Comparison of ENCODE assay signal across 12 cellular contexts in the genomic region with DNA sequence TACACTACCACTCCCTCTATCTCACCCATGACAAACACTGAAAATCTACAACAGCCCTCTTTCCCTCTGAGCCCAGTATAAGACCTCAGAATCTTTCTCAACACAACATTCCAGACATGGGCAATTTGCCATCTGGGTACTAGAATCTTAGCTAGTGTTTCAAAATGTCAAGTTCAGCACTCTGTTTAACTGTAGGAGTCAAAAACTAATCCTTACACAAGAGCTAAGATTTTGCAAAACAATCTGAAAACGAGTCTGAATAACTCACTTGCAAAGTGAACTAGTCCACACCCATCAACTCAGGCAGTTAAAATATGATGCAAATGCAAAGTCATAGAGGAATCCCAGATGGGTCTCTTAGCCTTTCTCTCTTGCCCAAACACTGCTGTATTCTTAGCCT.
A peak's percentile ranks its signal among the peaks of the same experiment; 100 is the strongest.
DNase-seq lines count a peak whose midpoint lies in the region; ATAC-seq and TF ChIP-seq lines count a peak whose summit lies in the region.
"Had no signal": no experiment of that assay in that cellular context is flagged by ENCODE, and none has a peak within 500 bp of the region (broad histone marks: within the 10 kb centered on the region; RNA-seq: fewer than 3 reads in every experiment).

No MANE protein-coding gene starts in this region.

- no peaks in the 10 kb centered on the region for H3K9me2 ChIP-seq in GM23338 (ENCODE audit: insufficient read depth)

- no peak overlapping the region for H3K27ac Mint-ChIP-seq in GM23338
- H3K27ac Mint-ChIP-seq in WTC11 = peak overlapping the region; percentile 17
- no peak overlapping the region for H3K27ac Mint-ChIP-seq in activated T-helper 2 cell treated with anti-CD3 and anti-CD28 coated beads, Interferon-gamma antibody, Interleukin-2, Interleukin-4, amounts not matched to agents 10 μg/mL and 5 μg/mL and 100 μg/mL, durations not matched to agents 14 hours and 24 hours and 36 hours
- H3K27ac Mint-ChIP-seq: activated CD8-positive, alpha-beta T cell treated with anti-CD3 and anti-CD28 coated beads for 36 hours; activated T-helper 1 cell treated with anti-CD3 and anti-CD28 coated beads, Interleukin-12 subunit alpha, Interleukin-12 subunit beta, Interleukin-2, Interleukin-4 antibody, amounts not matched to agents 30 ng/mL and 10 ng/mL and 1 ng/mL, durations not matched to agents 14 hours and 24 hours and 36 hours; stimulated activated naive CD8-positive, alpha-beta T cell treated with anti-CD3 and anti-CD28 coated beads, Interleukin-15, Interleukin-2, amounts not matched to agents 100 ng/mL and 50 ng/mL, for 24 hours had no signal

- CTCF ChIA-PET in WTC11 (lab: Charles Lee) = no interaction called here

- H3K27me3 ChIP-seq in GM23338 (ENCODE audit: insufficient read depth) = no peaks in the 10 kb centered on the region

- H3K27me3 Mint-ChIP-seq in GM23338 (ENCODE audit: insufficient read depth, low read depth, poor library complexity) = no peaks in the 10 kb centered on the region
- H3K27me3 Mint-ChIP-seq in WTC11 (ENCODE audit: low read depth) = no peaks in the 10 kb centered on the region
- H3K27me3 Mint-ChIP-seq in activated T-helper 2 cell treated with anti-CD3 and anti-CD28 coated beads, Interferon-gamma antibody, Interleukin-2, Interleukin-4, amounts not matched to agents 10 μg/mL and 5 μg/mL and 100 μg/mL, durations not matched to agents 14 hours and 24 hours and 36 hours (ENCODE audit: low read depth) = peaks cover 18% of the 10 kb centered on the region

- intact Hi-C loops in activated T-helper 2 cell treated with anti-CD3 and anti-CD28 coated beads, Interferon-gamma antibody, Interleukin-2, Interleukin-4, amounts not matched to agents 10 μg/mL and 5 μg/mL and 100 μg/mL, durations not matched to agents 14 hours and 24 hours and 36 hours (cut with micrococcal nuclease) = no loop called here

- no peak overlapping the region; the same call in 1 of the 2 replicates for H3K27ac ChIP-seq in GM23338 (ENCODE audit: low read depth)
- H3K27ac ChIP-seq: parathyroid adenoma had no signal

- H3K4me3 ChIP-seq in GM23338 (no peak overlapping the region), fibroblast of the aortic adventitia (ENCODE audit: low read depth, low read length) (no peak overlapping the region), skeletal muscle cell (ENCODE audit: low read depth, low read length) (no peak overlapping the region)

- H3K9me3 Mint-ChIP-seq in GM23338 (no peaks in the 10 kb centered on the region), WTC11 (no peaks in the 10 kb centered on the region)
- H3K9me3 Mint-ChIP-seq in activated T-helper 2 cell treated with anti-CD3 and anti-CD28 coated beads, Interferon-gamma antibody, Interleukin-2, Interleukin-4, amounts not matched to agents 10 μg/mL and 5 μg/mL and 100 μg/mL, durations not matched to agents 14 hours and 24 hours and 36 hours = no peaks in the 10 kb centered on the region
- H3K9me3 Mint-ChIP-seq: activated CD8-positive, alpha-beta T cell treated with anti-CD3 and anti-CD28 coated beads for 36 hours; activated T-helper 1 cell treated with anti-CD3 and anti-CD28 coated beads, Interleukin-12 subunit alpha, Interleukin-12 subunit beta, Interleukin-2, Interleukin-4 antibody, amounts not matched to agents 30 ng/mL and 10 ng/mL and 1 ng/mL, durations not matched to agents 14 hours and 24 hours and 36 hours; stimulated activated naive CD8-positive, alpha-beta T cell treated with anti-CD3 and anti-CD28 coated beads, Interleukin-15, Interleukin-2, amounts not matched to agents 100 ng/mL and 50 ng/mL, for 24 hours had no signal

- DNase-seq in GM23338 (ENCODE audit: low spot score) (no peak), WTC11 (ENCODE audit: low spot score) (no peak), fibroblast of the aortic adventitia (ENCODE audit: low read depth) (peak; percentile 96), skeletal muscle cell (ENCODE audit: low read depth) (peak; percentile 60), D341Med (ENCODE audit: low spot score) (no peak), glomerular visceral epithelial cell (ENCODE audit: extremely low spot score) (no peak)
- no peak for DNase-seq in activated T-helper 2 cell treated with anti-CD3 and anti-CD28 coated beads, Interferon-gamma antibody, Interleukin-2, Interleukin-4, amounts not matched to agents 10 μg/mL and 5 μg/mL and 100 μg/mL, durations not matched to agents 14 hours and 24 hours and 36 hours (ENCODE audit: low spot score)
- DNase-seq: activated CD8-positive, alpha-beta T cell treated with anti-CD3 and anti-CD28 coated beads for 36 hours; NCI-H510A treated with DMSO at 0.1 percent for 48 hours had no signal

- H2AFZ ChIP-seq in GM23338 = no peak overlapping the region
- H2AFZ ChIP-seq: parathyroid adenoma had no signal

- peaks cover 73% of the 10 kb centered on the region for H3K4me1 ChIP-seq in GM23338 (ENCODE audit: insufficient read depth)
- H3K4me1 ChIP-seq: parathyroid adenoma had no signal

- no peaks in the 10 kb centered on the region for H3K36me3 ChIP-seq in GM23338 (ENCODE audit: insufficient read depth)

- TF ChIP-seq CTCF in GM23338 (conservative IDR thresholded peaks at IDR 0.05; ENCODE audit: low read depth in 2 of 2) (no peak), WTC11 (IDR thresholded peaks at IDR 0.05) (no peak), fibroblast of the aortic adventitia (IDR thresholded peaks at IDR 0.05; ENCODE audit: insufficient read depth, low read length) (no peak)

- H4K20me1 ChIP-seq in GM23338 (replicated peaks; ENCODE audit: insufficient read depth) = peaks cover 44% of the 10 kb centered on the region

- peaks cover 100% of the 10 kb centered on the region for H3K79me2 ChIP-seq in GM23338 (replicated peaks; ENCODE audit: insufficient read depth)
- H3K79me2 ChIP-seq: parathyroid adenoma had no signal

- 0 out of 2 replicates have a peak, but pooled peaks cover 5% of the 10 kb centered on the region for H3F3A ChIP-seq in GM23338 (replicated peaks; ENCODE audit: low read depth)

- POLR2A ChIA-PET in WTC11 (lab: Charles Lee) = no interaction called here

- H3K36me3 Mint-ChIP-seq in GM23338 (ENCODE audit: low read depth) (peaks cover 6% of the 10 kb centered on the region; the same call in 2 of the 3 replicates), WTC11 (peaks cover 4% of the 10 kb centered on the region; the same call in 1 of the 2 replicates)
- no peaks in the 10 kb centered on the region for H3K36me3 Mint-ChIP-seq in activated T-helper 2 cell treated with anti-CD3 and anti-CD28 coated beads, Interferon-gamma antibody, Interleukin-2, Interleukin-4, amounts not matched to agents 10 μg/mL and 5 μg/mL and 100 μg/mL, durations not matched to agents 14 hours and 24 hours and 36 hours (ENCODE audit: low read depth)

- H3K4me1 Mint-ChIP-seq in GM23338 = peaks cover 84% of the 10 kb centered on the region
- peaks cover 82% of the 10 kb centered on the region for H3K4me1 Mint-ChIP-seq in WTC11
- peaks cover 2% of the 10 kb centered on the region for H3K4me1 Mint-ChIP-seq in activated T-helper 2 cell treated with anti-CD3 and anti-CD28 coated beads, Interferon-gamma antibody, Interleukin-2, Interleukin-4, amounts not matched to agents 10 μg/mL and 5 μg/mL and 100 μg/mL, durations not matched to agents 14 hours and 24 hours and 36 hours (ENCODE audit: low read depth)

- H3K4me3 Mint-ChIP-seq in GM23338 (no peak overlapping the region), WTC11 (no peak overlapping the region)
- H3K4me3 Mint-ChIP-seq in activated T-helper 2 cell treated with anti-CD3 and anti-CD28 coated beads, Interferon-gamma antibody, Interleukin-2, Interleukin-4, amounts not matched to agents 10 μg/mL and 5 μg/mL and 100 μg/mL, durations not matched to agents 14 hours and 24 hours and 36 hours (ENCODE audit: low read depth) = no peak overlapping the region
- H3K4me3 Mint-ChIP-seq: activated CD8-positive, alpha-beta T cell treated with anti-CD3 and anti-CD28 coated beads for 36 hours; activated T-helper 1 cell treated with anti-CD3 and anti-CD28 coated beads, Interleukin-12 subunit alpha, Interleukin-12 subunit beta, Interleukin-2, Interleukin-4 antibody, amounts not matched to agents 30 ng/mL and 10 ng/mL and 1 ng/mL, durations not matched to agents 14 hours and 24 hours and 36 hours; stimulated activated naive CD8-positive, alpha-beta T cell treated with anti-CD3 and anti-CD28 coated beads, Interleukin-15, Interleukin-2, amounts not matched to agents 100 ng/mL and 50 ng/mL, for 24 hours had no signal

- peak overlapping the region; percentile 9; the same call in 1 of the 2 replicates for H3K4me2 ChIP-seq in GM23338

- no peak for ATAC-seq in GM23338
- ATAC-seq in WTC11 = no peak
- ATAC-seq: activated CD8-positive, alpha-beta T cell treated with anti-CD3 and anti-CD28 coated beads for 36 hours had no signal

TF ChIP-seq in GM23338, 12 proteins besides CTCF, POLR2A, EP300 and RAD21 (continues in another document):
- TF ChIP-seq CREB1 (CRISPR knock-in tag; IDR thresholded peaks at IDR 0.05; ENCODE audit: low read depth) = no peak
- TF ChIP-seq EZH2phosphoT487 (IDR thresholded peaks at IDR 0.05; ENCODE audit: unreplicated experiment) = no peak
- no peak for TF ChIP-seq ETS1 (IDR thresholded peaks at IDR 0.05)

TF ChIP-seq in WTC11, 78 proteins besides CTCF, POLR2A, EP300 and RAD21:
- TF ChIP-seq ELF4 (CRISPR knock-in tag; IDR thresholded peaks at IDR 0.05; ENCODE audit: low read depth) (no peak), MXD4 (CRISPR knock-in tag; IDR thresholded peaks at IDR 0.05; ENCODE audit: borderline replicate concordance) (no peak), ERG (CRISPR knock-in tag; IDR thresholded peaks at IDR 0.05) (no peak)

Comparison
In these comparisons a context has a peak if more than half of its experiments do, and no peak if none do; other contexts are left out.
1. DNase-seq: peak in fibroblast of the aortic adventitia (single experiment) and skeletal muscle cell (single experiment); none in GM23338 (single experiment), WTC11 (single experiment), D341Med (single experiment), glomerular visceral epithelial cell (single experiment) and activated T-helper 2 cell treated with anti-CD3 and anti-CD28 coated beads, Interferon-gamma antibody, Interleukin-2, Interleukin-4, amounts not matched to agents 10 μg/mL and 5 μg/mL and 100 μg/mL, durations not matched to agents 14 hours and 24 hours and 36 hours (single experiment).